ENCODE assay signal across 9 cellular contexts in the genomic region with DNA sequence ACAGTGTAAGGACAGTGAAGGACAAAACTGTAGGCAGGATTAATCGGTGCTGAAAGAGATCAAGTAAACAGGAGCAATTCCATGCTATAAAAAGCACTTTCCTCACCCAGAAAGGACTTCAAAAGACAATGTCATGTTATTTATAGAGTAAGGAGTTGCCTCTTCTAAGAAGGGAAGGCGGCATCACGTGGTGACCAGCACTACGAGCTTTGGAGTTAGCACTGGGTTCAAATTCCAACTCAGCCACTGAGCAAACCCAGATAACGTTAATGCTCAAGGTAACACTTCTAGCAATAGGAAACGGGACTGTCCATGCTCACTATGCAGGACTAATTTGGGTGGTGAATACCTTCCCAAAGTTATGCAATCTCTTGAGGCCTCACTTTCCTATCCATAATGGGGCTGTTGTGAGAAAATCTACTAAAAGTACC. TPM values are rescaled to one million over a fixed set of nuclear protein-coding genes. Genes with fewer than 3 reads are reported as not detected.
DNase-seq lines count a peak whose midpoint lies in the region; ATAC-seq, FAIRE-seq and TF ChIP-seq lines count a peak whose summit lies in the region.
"Had no signal": no experiment of that assay in that cellular context is flagged by ENCODE, and none has a peak within 500 bp of the region (broad histone marks: within the 10 kb centered on the region; RNA-seq: fewer than 3 reads in every experiment).

No MANE protein-coding gene starts in this region.

- H3K4me3 Mint-ChIP-seq in activated naive CD4-positive, alpha-beta T cell treated with anti-CD3 and anti-CD28 coated beads, Interleukin-2, amount 10 ng/mL, durations not matched to agents 7 days and 5 days = no peak overlapping the region

- ATAC-seq in HepG2 (peak; percentile 35), upper lobe of left lung (ENCODE audit: low FRiP score in 2 of 2) (no peak), HG03378 (IDR thresholded peaks at IDR 0.05; ENCODE audit: unreplicated experiment) (no peak)

- H3K27me3 ChIP-seq in ascending aorta = no peaks in the 10 kb centered on the region
- H3K27me3 ChIP-seq in HepG2 (ENCODE audit: control insufficient read depth in 1 of 2, insufficient read depth in 2 of 2, low read length in 2 of 2) = no peaks in the 10 kb centered on the region
- no peaks in the 10 kb centered on the region for H3K27me3 ChIP-seq in upper lobe of left lung

- peak; percentile 91 for FAIRE-seq in HepG2 (lab: Jason Lieb, UNC)
- FAIRE-seq: G401.6 had no signal

- TF ChIP-seq POLR2A in HepG2 (IDR thresholded peaks at IDR 0.05; ENCODE audit: insufficient read depth in 1 of 2, low read depth in 2 of 2, low read length in 2 of 2) (peak in 1 of 2 experiments; percentile 72; a peak in 3 of 4 replicates), upper lobe of left lung (IDR thresholded peaks at IDR 0.05) (no peak)

- no peak for DNase-seq in activated naive CD4-positive, alpha-beta T cell treated with anti-CD3 and anti-CD28 coated beads, Interleukin-2, amount 10 ng/mL, durations not matched to agents 7 days and 5 days
- no peak for DNase-seq in activated naive CD4-positive, alpha-beta T cell treated with anti-CD3 and anti-CD28 coated beads, Interleukin-2, amount 50 U/mL, for 16 hours
- DNase-seq in ascending aorta (ENCODE audit: low spot score in 2 of 2) (no peak), HepG2 (ENCODE audit: low spot score) (peak; percentile 89), upper lobe of left lung (no peak), NCI-H146 treated with DMSO at 0.1 percent for 48 hours (lab: John Stamatoyannopoulos, UW; ENCODE audit: unreplicated experiment) (no peak), A172 (ENCODE audit: low spot score) (no peak)

- peak overlapping the region; percentile 97 for H3K9ac ChIP-seq in HepG2 (ENCODE audit: insufficient read depth, low read depth, low read length)

- H3K9me3 ChIP-seq in ascending aorta (no peaks in the 10 kb centered on the region), HepG2 (ENCODE audit: low read length) (peaks cover 6% of the 10 kb centered on the region), upper lobe of left lung (no peaks in the 10 kb centered on the region)

- TF ChIP-seq EP300 in HepG2 (IDR thresholded peaks at IDR 0.05; ENCODE audit: low read depth in 2 of 2, low read length in 2 of 2) = peak; percentile 72 to 90; a peak in 3 of 4 replicates
- peak; percentile 79; the same call in 1 of the 2 replicates for TF ChIP-seq EP300 in HepG2 (CRISPR knock-in tag; IDR thresholded peaks at IDR 0.05; ENCODE audit: borderline replicate concordance)
- no peak for TF ChIP-seq EP300 in upper lobe of left lung (IDR thresholded peaks at IDR 0.05)

- peak overlapping the region; percentile 16 for H2AFZ ChIP-seq in HepG2 (ENCODE audit: low read length)

- no peaks in the 10 kb centered on the region for H3K4me1 ChIP-seq in ascending aorta
- peaks cover 41% of the 10 kb centered on the region for H3K4me1 ChIP-seq in HepG2 (ENCODE audit: insufficient read depth, low read length)
- H3K4me1 ChIP-seq in upper lobe of left lung = peaks cover 8 to 16% (median 10%) of the 10 kb centered on the region in 4 donors

- TF ChIP-seq CTCF in ascending aorta (IDR thresholded peaks at IDR 0.05) (no peak), HepG2 (CRISPR knock-in tag; IDR thresholded peaks at IDR 0.05) (no peak), upper lobe of left lung (IDR thresholded peaks at IDR 0.05) (no peak)

- no peak for TF ChIP-seq RAD21 in HepG2 (CRISPR knock-in tag; IDR thresholded peaks at IDR 0.05)

- no peaks in the 10 kb centered on the region for H3K9me3 Mint-ChIP-seq in activated naive CD4-positive, alpha-beta T cell treated with anti-CD3 and anti-CD28 coated beads, Interleukin-2, amount 10 ng/mL, durations not matched to agents 7 days and 5 days

- POLR2A ChIA-PET in HepG2 (lab: Yijun Ruan, JAX) = interaction anchor here (0.6 to 5.9 kb wide), 13 partner anchors 8 to 394 kb away, joined by 3 to 114 read pairs (median 3); a partner anchor contains a TSS

- WGBS in HepG2 (ENCODE audit: low lambda C conversion rate) = 0% methylated on average over 6 of the region's 6 CpGs
- 37 to 38% methylated on average over 6 of the region's 6 CpGs for WGBS in upper lobe of left lung, 2 donors

- no peaks in the 10 kb centered on the region for H3K36me3 Mint-ChIP-seq in activated naive CD4-positive, alpha-beta T cell treated with anti-CD3 and anti-CD28 coated beads, Interleukin-2, amount 10 ng/mL, durations not matched to agents 7 days and 5 days

- BruUV-seq in HepG2 (replicated peaks; lab: Mats Ljungman, UMichigan) = no TSS peak

- no peaks in the 10 kb centered on the region for H3K36me3 ChIP-seq in ascending aorta
- H3K36me3 ChIP-seq in HepG2 (replicated peaks in 1 of 2; ENCODE audit: control insufficient read depth in 1 of 2, insufficient read depth in 2 of 2, low read length in 2 of 2) = no peaks in the 10 kb centered on the region; a peak in 2 of 5 replicates
- no peaks in the 10 kb centered on the region for H3K36me3 ChIP-seq in upper lobe of left lung

- H3K4me2 ChIP-seq in HepG2 (ENCODE audit: low read depth, low read length) = peak overlapping the region; percentile 97

- peaks cover 30% of the 10 kb centered on the region for H3K27me3 Mint-ChIP-seq in activated naive CD4-positive, alpha-beta T cell treated with anti-CD3 and anti-CD28 coated beads, Interleukin-2, amount 10 ng/mL, durations not matched to agents 7 days and 5 days

- H3K27ac ChIP-seq in ascending aorta (peak overlapping the region; percentile 72 to 91), HepG2 (ENCODE audit: extremely low read length, insufficient read depth, low read length) (peak overlapping the region; percentile 99), upper lobe of left lung (peak overlapping the region in 3 of 4 donors; percentile 80 to 94 (median 82))

- H3K27ac Mint-ChIP-seq in activated naive CD4-positive, alpha-beta T cell treated with anti-CD3 and anti-CD28 coated beads, Interleukin-2, amount 10 ng/mL, durations not matched to agents 7 days and 5 days = peak overlapping the region; percentile 2

- H3K4me3 ChIP-seq in ascending aorta (peak overlapping the region; percentile 92 to 97), HepG2 (replicated peaks in 1 of 3; ENCODE audit: insufficient read depth in 1 of 3, low read depth in 2 of 3, low read length in 3 of 3) (peak overlapping the region; percentile 80 to 94 (median 91)), upper lobe of left lung (peak overlapping the region in 3 of 4 donors; percentile 79 to 99 (median 93))

- H3K79me2 ChIP-seq in HepG2 (ENCODE audit: insufficient read depth, low read length) = peaks cover 29% of the 10 kb centered on the region

- in situ Hi-C loops in HepG2 (cut with HindIII; ENCODE audit: extremely low pct_ligation_motif_present, low pct_unique_long_range_greater_than_20kb) = loop anchor here (5.0 kb wide), 1 partner anchor 57 kb away; a partner anchor contains a TSS

- H4K20me1 ChIP-seq in HepG2 (ENCODE audit: insufficient read depth, low read length) = peaks cover 13% of the 10 kb centered on the region; the same call in 1 of the 2 replicates

- intact Hi-C loops in ascending aorta (cut with DNase I) = loop anchor here (2.0 to 10.0 kb wide), 3 partner anchors 55 to 391 kb away; a partner anchor contains a TSS
- intact Hi-C loops in HepG2 (cut with micrococcal nuclease; ENCODE audit: unreplicated experiment) = loop anchor here (1.0 kb wide), 1 partner anchor 56 kb away; a partner anchor contains a TSS

- CTCF ChIA-PET in activated naive CD4-positive, alpha-beta T cell treated with anti-CD3 and anti-CD28 coated beads, Interleukin-2, amount 10 ng/mL, durations not matched to agents 7 days and 5 days (lab: Charles Lee) = no interaction called here
- CTCF ChIA-PET in HepG2 (lab: Yijun Ruan, JAX; ENCODE audit: low intra/inter-chr PET ratio, low total read pairs) = no interaction called here

- peaks cover 15% of the 10 kb centered on the region for H3K4me1 Mint-ChIP-seq in activated naive CD4-positive, alpha-beta T cell treated with anti-CD3 and anti-CD28 coated beads, Interleukin-2, amount 10 ng/mL, durations not matched to agents 7 days and 5 days

RNA-seq across cellular contexts. Expression of a gene that starts 0.7 kb away (rescaled TPM):
- total RNA-seq in ascending aorta = 1.5 TPM
- 33.3 and 46.5 TPM in 2 replicates for total RNA-seq in HepG2 (2016; rRNA removed; fragmentation: Illumina TruSeq; extraction: Trizol)
- total RNA-seq in HepG2 (2016; cell fraction: cytosol; rRNA removed; fragmentation: Illumina TruSeq; extraction: Trizol; ENCODE audit: low read depth) = 6.8 and 8.5 TPM in 2 replicates
- total RNA-seq in HepG2 (2016; cell fraction: insoluble cytoplasmic fraction; rRNA removed; fragmentation: Illumina TruSeq; extraction: Trizol) = 34.1 and 46.4 TPM in 2 replicates
- 25.9 and 26.8 TPM in 2 replicates for total RNA-seq in HepG2 (2016; cell fraction: membrane; rRNA removed; fragmentation: Illumina TruSeq; extraction: Trizol)
- total RNA-seq in HepG2 (2016; cell fraction: nucleus; rRNA removed; fragmentation: Illumina TruSeq; extraction: Trizol) = 25.0 and 33.6 TPM in 2 replicates
- polyA plus RNA-seq in HepG2 (2011; rRNA removed) = 15.6 and 18.2 TPM in 2 replicates
- polyA plus RNA-seq in HepG2 (2011; cell fraction: cytosol; rRNA removed) = 10.3 and 15.1 TPM in 2 replicates
- polyA plus RNA-seq in HepG2 (2011; cell fraction: nucleus; rRNA removed) = 4.2 and 6.1 TPM in 2 replicates
- 15.3 and 17.5 TPM in 2 replicates for polyA plus RNA-seq in HepG2 (2012)
- 5.7 and 6.2 TPM in 2 replicates for polyA plus RNA-seq in HepG2 (2016; cell fraction: cytosol; fragmentation: Illumina TruSeq; extraction: Trizol; ENCODE audit: low read depth)
- polyA plus RNA-seq in HepG2 (2016; cell fraction: insoluble cytoplasmic fraction; fragmentation: Illumina TruSeq; extraction: Trizol; ENCODE audit: low read depth) = 43.3 and 44.9 TPM in 2 replicates
- polyA plus RNA-seq in HepG2 (2016; cell fraction: membrane; fragmentation: Illumina TruSeq; extraction: Trizol; ENCODE audit: low read depth) = 17.9 and 18.2 TPM in 2 replicates
- 22.4 and 26.9 TPM in 2 replicates for polyA plus RNA-seq in HepG2 (2016; cell fraction: nucleus; fragmentation: Illumina TruSeq; extraction: Trizol; ENCODE audit: insufficient read depth, low read depth)
- 15.5 and 17.6 TPM in 2 replicates for polyA minus RNA-seq in HepG2 (2011; rRNA and poly(A)+ RNA removed; ENCODE audit: low replicate concordance)
- polyA minus RNA-seq in HepG2 (2011; cell fraction: cytosol; rRNA and poly(A)+ RNA removed) = 15.5 and 15.7 TPM in 2 replicates
- polyA minus RNA-seq in HepG2 (2011; cell fraction: nucleus; rRNA and poly(A)+ RNA removed) = 18.3 and 31.2 TPM in 2 replicates
- 10 to 100 TPM in 2 of 6 donors, 1 to 10 TPM in 4; 3.1 to 22.9 (median 7.3) TPM for total RNA-seq in upper lobe of left lung
- 5.3 and 6.2 TPM in 2 replicates for total RNA-seq in A172 (2014; rRNA removed; shearing (Covaris generic))

RNA-seq across cellular contexts. Expression of a gene that starts 55.6 kb away (rescaled TPM):
- total RNA-seq in ascending aorta = 2.4 TPM
- 38.6 and 83.9 TPM in 2 replicates for total RNA-seq in HepG2 (2016; rRNA removed; fragmentation: Illumina TruSeq; extraction: Trizol)
- 21.6 and 26.9 TPM in 2 replicates for total RNA-seq in HepG2 (2016; cell fraction: cytosol; rRNA removed; fragmentation: Illumina TruSeq; extraction: Trizol; ENCODE audit: low read depth)
- 33.9 and 79.2 TPM in 2 replicates for total RNA-seq in HepG2 (2016; cell fraction: insoluble cytoplasmic fraction; rRNA removed; fragmentation: Illumina TruSeq; extraction: Trizol)
- 14.5 and 17.8 TPM in 2 replicates for total RNA-seq in HepG2 (2016; cell fraction: membrane; rRNA removed; fragmentation: Illumina TruSeq; extraction: Trizol)
- total RNA-seq in HepG2 (2016; cell fraction: nucleus; rRNA removed; fragmentation: Illumina TruSeq; extraction: Trizol) = 56.9 and 63.7 TPM in 2 replicates
- 1.8 and 3.5 TPM in 2 replicates for polyA plus RNA-seq in HepG2 (2011; rRNA removed)
- 0.83 and 1.0 TPM in 2 replicates for polyA plus RNA-seq in HepG2 (2011; cell fraction: cytosol; rRNA removed)
- polyA plus RNA-seq in HepG2 (2011; cell fraction: nucleus; rRNA removed) = 1.9 and 2.6 TPM in 2 replicates
- polyA plus RNA-seq in HepG2 (2012) = 4.1 and 9.6 TPM in 2 replicates
- 0.58 and 0.72 TPM in 2 replicates for polyA plus RNA-seq in HepG2 (2016; cell fraction: cytosol; fragmentation: Illumina TruSeq; extraction: Trizol; ENCODE audit: low read depth)
- 32.9 and 35.2 TPM in 2 replicates for polyA plus RNA-seq in HepG2 (2016; cell fraction: insoluble cytoplasmic fraction; fragmentation: Illumina TruSeq; extraction: Trizol; ENCODE audit: low read depth)
- polyA plus RNA-seq in HepG2 (2016; cell fraction: membrane; fragmentation: Illumina TruSeq; extraction: Trizol; ENCODE audit: low read depth) = 1.9 and 2.7 TPM in 2 replicates
- 29.1 and 31.9 TPM in 2 replicates for polyA plus RNA-seq in HepG2 (2016; cell fraction: nucleus; fragmentation: Illumina TruSeq; extraction: Trizol; ENCODE audit: insufficient read depth, low read depth)
- polyA minus RNA-seq in HepG2 (2011; rRNA and poly(A)+ RNA removed; ENCODE audit: low replicate concordance) = 3.3 and 14.6 TPM in 2 replicates
- polyA minus RNA-seq in HepG2 (2011; cell fraction: cytosol; rRNA and poly(A)+ RNA removed) = 4.2 and 4.9 TPM in 2 replicates
- 12.7 and 17.1 TPM in 2 replicates for polyA minus RNA-seq in HepG2 (2011; cell fraction: nucleus; rRNA and poly(A)+ RNA removed)
- total RNA-seq in upper lobe of left lung = 1 to 10 TPM; 1.0 to 6.7 (median 4.1) TPM
- 39.2 and 46.0 TPM in 2 replicates for total RNA-seq in A172 (2014; rRNA removed; shearing (Covaris generic))
